In the genomic region with DNA sequence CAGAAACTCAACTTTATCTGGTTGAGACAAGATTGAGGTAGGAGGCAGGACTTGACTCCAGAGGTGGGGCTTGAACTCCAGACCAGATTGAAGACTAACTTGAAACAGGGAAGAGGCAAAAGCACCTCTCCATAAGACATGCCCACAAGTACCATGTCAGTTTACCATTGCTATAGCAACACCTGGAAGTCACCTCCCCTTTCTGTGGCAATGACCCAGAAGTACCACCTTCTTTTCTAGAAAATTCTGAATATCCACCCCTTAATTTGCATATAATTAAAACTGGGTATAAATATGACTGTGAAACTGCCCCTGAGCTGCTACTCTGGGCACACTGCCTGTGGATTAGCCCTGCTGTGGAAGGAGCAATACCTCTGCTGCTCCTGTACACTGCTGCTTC, we compare ENCODE assay signal across 36 cellular contexts.
"Had no signal": no experiment of that assay in that cellular context is flagged by ENCODE, and none has a peak within 500 bp of the region (broad histone marks: within the 10 kb centered on the region; RNA-seq: fewer than 3 reads in every experiment).

No MANE protein-coding gene starts in this region.

- H3K9me3 Mint-ChIP-seq: activated CD4-positive, alpha-beta memory T cell treated with anti-CD3 and anti-CD28 coated beads for 36 hours; activated naive CD4-positive, alpha-beta T cell treated with anti-CD3 and anti-CD28 coated beads for 36 hours; activated naive CD8-positive, alpha-beta T cell treated with anti-CD3 and anti-CD28 coated beads, Interleukin-2, amount 10 ng/mL, durations not matched to agents 7 days and 5 days; activated T-helper 1 cell treated with anti-CD3 and anti-CD28 coated beads, Interleukin-12 subunit alpha, Interleukin-12 subunit beta, Interleukin-2, Interleukin-4 antibody, amounts not matched to agents 30 ng/mL and 10 ng/mL and 1 ng/mL, durations not matched to agents 14 hours and 24 hours and 36 hours; mesothelial cell of epicardium; naive B cell; nephron progenitor cell; stimulated activated effector memory CD8-positive, alpha-beta T cell treated with anti-CD3 and anti-CD28 coated beads, Interleukin-12 subunit alpha, Interleukin-12 subunit beta, amount 100 ng/mL, for 72 hours; stimulated activated naive CD8-positive, alpha-beta T cell treated with anti-CD3 and anti-CD28 coated beads, Interleukin-15, Interleukin-2, amounts not matched to agents 100 ng/mL and 50 ng/mL, for 24 hours; type B pancreatic cell had no signal

- H3K4me1 ChIP-seq: ascending aorta, prostate gland, uterus had no signal

- H3K27ac Mint-ChIP-seq: activated CD4-positive, alpha-beta memory T cell treated with anti-CD3 and anti-CD28 coated beads for 36 hours; activated CD4-positive, alpha-beta T cell treated with anti-CD3 and anti-CD28 coated beads, Interleukin-2, amount 10 ng/mL, durations not matched to agents 24 days and 14 days; activated naive CD4-positive, alpha-beta T cell treated with anti-CD3 and anti-CD28 coated beads for 36 hours; activated naive CD8-positive, alpha-beta T cell treated with anti-CD3 and anti-CD28 coated beads, Interleukin-2, amount 10 ng/mL, durations not matched to agents 7 days and 5 days; activated T-helper 1 cell treated with anti-CD3 and anti-CD28 coated beads, Interleukin-12 subunit alpha, Interleukin-12 subunit beta, Interleukin-2, Interleukin-4 antibody, amounts not matched to agents 30 ng/mL and 10 ng/mL and 1 ng/mL, durations not matched to agents 14 hours and 24 hours and 36 hours; brain; mesothelial cell of epicardium; naive B cell; nephron progenitor cell; stimulated activated effector memory CD8-positive, alpha-beta T cell treated with anti-CD3 and anti-CD28 coated beads, Interleukin-12 subunit alpha, Interleukin-12 subunit beta, amount 100 ng/mL, for 72 hours; stimulated activated naive CD8-positive, alpha-beta T cell treated with anti-CD3 and anti-CD28 coated beads, Interleukin-15, Interleukin-2, amounts not matched to agents 100 ng/mL and 50 ng/mL, for 24 hours; type B pancreatic cell had no signal

- H3K36me3 Mint-ChIP-seq: brain, mesothelial cell of epicardium, naive B cell, type B pancreatic cell had no signal

- H3K4me3 Mint-ChIP-seq: activated CD4-positive, alpha-beta memory T cell treated with anti-CD3 and anti-CD28 coated beads for 36 hours; activated CD4-positive, alpha-beta T cell treated with anti-CD3 and anti-CD28 coated beads, Interleukin-2, amount 10 ng/mL, durations not matched to agents 24 days and 14 days; activated naive CD4-positive, alpha-beta T cell treated with anti-CD3 and anti-CD28 coated beads for 36 hours; activated naive CD8-positive, alpha-beta T cell treated with anti-CD3 and anti-CD28 coated beads, Interleukin-2, amount 10 ng/mL, durations not matched to agents 7 days and 5 days; activated T-helper 1 cell treated with anti-CD3 and anti-CD28 coated beads, Interleukin-12 subunit alpha, Interleukin-12 subunit beta, Interleukin-2, Interleukin-4 antibody, amounts not matched to agents 30 ng/mL and 10 ng/mL and 1 ng/mL, durations not matched to agents 14 hours and 24 hours and 36 hours; brain; mesothelial cell of epicardium; naive B cell; nephron progenitor cell; stimulated activated effector memory CD8-positive, alpha-beta T cell treated with anti-CD3 and anti-CD28 coated beads, Interleukin-12 subunit alpha, Interleukin-12 subunit beta, amount 100 ng/mL, for 72 hours; stimulated activated naive CD8-positive, alpha-beta T cell treated with anti-CD3 and anti-CD28 coated beads, Interleukin-15, Interleukin-2, amounts not matched to agents 100 ng/mL and 50 ng/mL, for 24 hours; type B pancreatic cell had no signal

- H3K4me1 Mint-ChIP-seq: stimulated activated effector memory CD8-positive, alpha-beta T cell treated with anti-CD3 and anti-CD28 coated beads, Interleukin-12 subunit alpha, Interleukin-12 subunit beta, amount 100 ng/mL, for 72 hours had no signal

- H3K27me3 ChIP-seq: ascending aorta, ovary, uterus had no signal

- ATAC-seq: activated CD4-positive, CD25-positive, alpha-beta regulatory T cell treated with anti-CD3 and anti-CD28 coated beads, Interleukin-2, amount 50 U/mL, for 24 hours; left cardiac atrium; left ventricle myocardium superior; sciatic nerve; stimulated activated effector memory CD8-positive, alpha-beta T cell treated with anti-CD3 and anti-CD28 coated beads, Interleukin-12 subunit alpha, Interleukin-12 subunit beta, amount 100 ng/mL, for 72 hours had no signal

- H3K36me3 ChIP-seq: ascending aorta, ovary, prostate gland, thoracic aorta, uterus had no signal

- DNase-seq: activated CD4-positive, alpha-beta memory T cell treated with anti-CD3 and anti-CD28 coated beads for 36 hours; activated CD4-positive, alpha-beta T cell treated with anti-CD3 and anti-CD28 coated beads, Interleukin-2, amount 10 ng/mL, durations not matched to agents 24 days and 14 days; activated CD8-positive, alpha-beta memory T cell treated with anti-CD3 and anti-CD28 coated beads, Interleukin-2, amount 50 U/mL, for 4 hours; activated effector memory CD4-positive, alpha-beta T cell treated with anti-CD3 and anti-CD28 coated beads, Interleukin-2, amount 50 U/mL, for 16 hours; activated naive CD4-positive, alpha-beta T cell treated with anti-CD3 and anti-CD28 coated beads for 36 hours; activated naive CD8-positive, alpha-beta T cell treated with anti-CD3 and anti-CD28 coated beads, Interleukin-2, amount 10 ng/mL, durations not matched to agents 7 days and 5 days; activated T-cell treated with anti-CD3 and anti-CD28 coated beads, Interleukin-2, amount 50 U/mL, for 1 hour; dorsolateral prefrontal cortex; effector memory CD4-positive, alpha-beta T cell; erythroblast; head of caudate nucleus; hippocampal formation; left cardiac atrium; left ventricle myocardium superior; mammary epithelial cell; naive B cell; nephron progenitor cell; ovary; retina; stimulated activated CD4-positive, alpha-beta T cell treated with anti-CD3 and anti-CD28 coated beads, Interleukin-12 subunit alpha, Interleukin-12 subunit beta, amount 100 ng/mL, for 4 hours; stimulated activated CD4-positive, alpha-beta T cell treated with anti-CD3 and anti-CD28 coated beads, Interleukin-4, amount 100 ng/mL, for 24 hours; uterus had no signal

- H3K27ac ChIP-seq: ascending aorta, coronary artery, dorsolateral prefrontal cortex, ovary, prostate gland, skin epidermis, thoracic aorta, uterus, VCaP had no signal

- H3K4me3 ChIP-seq: ascending aorta, coronary artery, dorsolateral prefrontal cortex, ovary, prostate gland, skin epidermis, thoracic aorta, uterus had no signal
